ENCODE assay signal across 10 cellular contexts in the genomic region with DNA sequence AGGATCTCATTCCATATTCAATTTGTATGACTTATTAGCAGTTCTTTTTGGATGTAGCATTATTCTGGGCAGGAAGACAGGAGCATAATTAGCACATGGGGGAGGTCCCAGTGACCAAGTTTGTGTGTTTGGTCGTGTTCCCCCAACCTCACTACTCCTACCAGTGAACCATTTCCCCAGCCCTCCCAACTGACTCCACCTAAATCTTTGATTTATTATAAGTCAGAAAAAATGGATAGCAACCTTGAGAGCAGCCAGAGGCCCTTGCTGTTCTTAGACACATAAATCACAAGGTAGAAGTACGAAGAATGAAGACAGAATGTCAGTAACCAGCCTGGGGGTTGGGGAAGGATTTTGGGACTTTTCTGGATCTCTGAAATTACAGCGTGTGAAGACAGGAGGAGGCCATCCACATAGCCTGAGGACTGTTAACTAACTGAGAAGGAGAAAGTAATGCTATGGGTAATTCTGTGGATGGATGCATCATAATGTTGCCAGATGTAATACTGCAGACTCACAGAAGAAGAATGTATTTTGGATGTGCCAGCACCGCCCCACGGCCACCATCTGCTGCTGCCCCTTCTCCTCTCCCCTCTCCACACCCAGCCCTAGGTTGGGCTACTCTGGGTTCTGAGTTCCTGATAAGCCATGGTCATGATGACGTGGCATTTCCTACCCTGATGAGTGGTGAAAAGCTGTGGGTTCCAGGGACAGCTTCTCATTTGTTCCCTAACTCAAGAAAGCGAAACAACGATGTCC.
DNase-seq lines count a peak whose midpoint lies in the region; ATAC-seq, FAIRE-seq and TF ChIP-seq lines count a peak whose summit lies in the region.
"Had no signal": no experiment of that assay in that cellular context is flagged by ENCODE, and none has a peak within 500 bp of the region (broad histone marks: within the 10 kb centered on the region; RNA-seq: fewer than 3 reads in every experiment).

No MANE protein-coding gene starts in this region.

- peak; percentile 95 for ATAC-seq in RWPE2 (ENCODE audit: low read depth)
- ATAC-seq: GM12878 had no signal

- H3K27ac ChIP-seq in RWPE2 (ENCODE audit: poor library complexity, severe bottlenecking) (peak overlapping the region; percentile 65), skeletal muscle tissue (ENCODE audit: low read depth, low read length) (peak overlapping the region; percentile 8)

- no peak overlapping the region for H3K4me3 Mint-ChIP-seq in activated CD4-positive, alpha-beta memory T cell treated with anti-CD3 and anti-CD28 coated beads for 36 hours
- no peak overlapping the region for H3K4me3 Mint-ChIP-seq in immature natural killer cell

- DNase-seq in H54 (ENCODE audit: insufficient read length, low spot score), result peak; percentile 68
- DNase-seq in RWPE2 (ENCODE audit: low spot score), result peak; percentile 76
- peak; percentile 66 for DNase-seq in fibroblast of villous mesenchyme (ENCODE audit: low read depth)
- no peak for DNase-seq in activated CD4-positive, alpha-beta memory T cell treated with anti-CD3 and anti-CD28 coated beads for 36 hours
- no peak for DNase-seq in NCI-H1436 treated with DMSO at 0.1 percent for 48 hours (lab: John Stamatoyannopoulos, UW)
- no peak for DNase-seq in GM10266 (ENCODE audit: extremely low spot score)
- DNase-seq in immature natural killer cell, result no peak

- H3K4me3 ChIP-seq in RWPE2 (ENCODE audit: severe bottlenecking) (no peak overlapping the region), fibroblast of villous mesenchyme (ENCODE audit: low read depth, low read length) (no peak overlapping the region), skeletal muscle tissue (ENCODE audit: low read length in 3 of 3) (no peak overlapping the region)
- H3K4me3 ChIP-seq: GM12878 had no signal

- no peaks in the 10 kb centered on the region for H3K36me3 Mint-ChIP-seq in activated CD4-positive, alpha-beta memory T cell treated with anti-CD3 and anti-CD28 coated beads for 36 hours
- H3K36me3 Mint-ChIP-seq in immature natural killer cell, result peaks cover 3 to 7% (median 4%) of the 10 kb centered on the region in 3 donors

- no peak overlapping the region for H3K9ac ChIP-seq in skeletal muscle tissue (ENCODE audit: low read depth in 1 of 3, low read length in 3 of 3)

- peaks cover 13% of the 10 kb centered on the region for H3K4me1 ChIP-seq in RWPE2 (ENCODE audit: insufficient read depth, poor library complexity, severe bottlenecking)
- H3K4me1 ChIP-seq in skeletal muscle tissue (ENCODE audit: control insufficient read depth in 3 of 3, insufficient read depth in 3 of 3, low read length in 3 of 3), result peaks cover 19% of the 10 kb centered on the region in 3 donors

- no peak overlapping the region for H3K27ac Mint-ChIP-seq in activated CD4-positive, alpha-beta memory T cell treated with anti-CD3 and anti-CD28 coated beads for 36 hours
- H3K27ac Mint-ChIP-seq in immature natural killer cell, result peak overlapping the region in 3 of 6 donors; percentile 9 to 62 (median 21)
- H3K27ac Mint-ChIP-seq: progenitor cell of endocrine pancreas had no signal

- H3K27me3 ChIP-seq in RWPE2 (ENCODE audit: insufficient read depth, poor library complexity, severe bottlenecking) (no peaks in the 10 kb centered on the region), skeletal muscle tissue (ENCODE audit: control insufficient read depth in 3 of 3, insufficient read depth in 3 of 3, low read length in 3 of 3) (no peaks in the 10 kb centered on the region)

- TF ChIP-seq CTCF in RWPE2 (IDR thresholded peaks at IDR 0.05; ENCODE audit: poor library complexity, severe bottlenecking), result no peak
- no peak for TF ChIP-seq CTCF in fibroblast of villous mesenchyme (IDR thresholded peaks at IDR 0.05; ENCODE audit: insufficient read depth, low read depth, low read length)
- no peak for TF ChIP-seq CTCF in GM10266 (IDR thresholded peaks at IDR 0.05; ENCODE audit: control insufficient read depth, insufficient read depth, low read depth, missing control alignments)

- H3K9me3 ChIP-seq in RWPE2 (ENCODE audit: severe bottlenecking) (no peaks in the 10 kb centered on the region), skeletal muscle tissue (ENCODE audit: control insufficient read depth in 3 of 3, low read length in 3 of 3) (no peaks in the 10 kb centered on the region)

- no peaks in the 10 kb centered on the region for H3K4me1 Mint-ChIP-seq in activated CD4-positive, alpha-beta memory T cell treated with anti-CD3 and anti-CD28 coated beads for 36 hours (ENCODE audit: low read depth)
- peaks cover 38 to 90% of the 10 kb centered on the region in 2 donors for H3K4me1 Mint-ChIP-seq in immature natural killer cell

- TF ChIP-seq POLR2A in H54 (IDR thresholded peaks at IDR 0.05; ENCODE audit: low read depth, low read length), result no peak

- intact Hi-C loops in activated CD4-positive, alpha-beta memory T cell treated with anti-CD3 and anti-CD28 coated beads for 36 hours (cut with micrococcal nuclease), result no loop called here

- no peaks in the 10 kb centered on the region for H3K9me3 Mint-ChIP-seq in activated CD4-positive, alpha-beta memory T cell treated with anti-CD3 and anti-CD28 coated beads for 36 hours
- no peaks in the 10 kb centered on the region for H3K9me3 Mint-ChIP-seq in immature natural killer cell

- CTCF ChIA-PET in activated CD4-positive, alpha-beta memory T cell treated with anti-CD3 and anti-CD28 coated beads for 36 hours (lab: Charles Lee), result no interaction called here

- POLR2A ChIA-PET in activated CD4-positive, alpha-beta memory T cell treated with anti-CD3 and anti-CD28 coated beads for 36 hours (lab: Charles Lee), result no interaction called here

- peaks cover 8% of the 10 kb centered on the region for H3K27me3 Mint-ChIP-seq in activated CD4-positive, alpha-beta memory T cell treated with anti-CD3 and anti-CD28 coated beads for 36 hours
- peaks cover 0 to 2% (median 0%) of the 10 kb centered on the region in 3 donors for H3K27me3 Mint-ChIP-seq in immature natural killer cell (ENCODE audit: low read depth in 3 of 3)

- peak; percentile 98 for FAIRE-seq in H54 (lab: Jason Lieb, UNC)
- FAIRE-seq: GM12878 had no signal

- H3K36me3 ChIP-seq in RWPE2 (ENCODE audit: low read depth) (no peaks in the 10 kb centered on the region), skeletal muscle tissue (ENCODE audit: control insufficient read depth in 3 of 3, insufficient read depth in 3 of 3, low read length in 3 of 3) (no peaks in the 10 kb centered on the region)

Comparison
In these comparisons a context has a peak if more than half of its experiments do, and no peak if none do; other contexts are left out.
1. DNase-seq: peak in H54 (single experiment), RWPE2 (single experiment) and fibroblast of villous mesenchyme (single experiment); none in activated CD4-positive, alpha-beta memory T cell treated with anti-CD3 and anti-CD28 coated beads for 36 hours (single experiment), NCI-H1436 treated with DMSO at 0.1 percent for 48 hours (single experiment), GM10266 (single experiment) and immature natural killer cell (0 of 3).